1 cellular context compared by ENCODE assay signal in genomic region chr11:57379732-57380131, GRCh38.
TF ChIP-seq lines count a peak whose summit lies in the region.

No MANE protein-coding gene starts in this region.

TF ChIP-seq in K562, 482 proteins besides CTCF, POLR2A, EP300 and RAD21 (continued from another document and continues in another):
- TF ChIP-seq ZNF609 (CRISPR knock-in tag; IDR thresholded peaks at IDR 0.05; ENCODE audit: borderline replicate concordance), result no peak
- TF ChIP-seq ARNT (IDR thresholded peaks at IDR 0.05), result no peak
- no peak for TF ChIP-seq PURB (CRISPR knock-in tag; IDR thresholded peaks at IDR 0.05; ENCODE audit: low read depth)
- TF ChIP-seq HOMEZ (CRISPR knock-in tag; IDR thresholded peaks at IDR 0.05), result no peak
- TF ChIP-seq THRB (CRISPR knock-in tag; conservative IDR thresholded peaks at IDR 0.05), result no peak
- no peak for TF ChIP-seq MGA (IDR thresholded peaks at IDR 0.05)
- peak; percentile 98 for TF ChIP-seq MIER1 (IDR thresholded peaks at IDR 0.05; ENCODE audit: low read depth)
- TF ChIP-seq PYGO2 (tag; IDR thresholded peaks at IDR 0.05), result no peak
- peak; percentile 43; the same call in 1 of the 2 replicates for TF ChIP-seq MXI1 (IDR thresholded peaks at IDR 0.05; ENCODE audit: low read depth, low read length)
- no peak for TF ChIP-seq GTF2A2 (tag; IDR thresholded peaks at IDR 0.05)
- no peak for TF ChIP-seq GTF2E2 (tag; IDR thresholded peaks at IDR 0.05)
- no peak for TF ChIP-seq ZNF551 (CRISPR knock-in tag; IDR thresholded peaks at IDR 0.05)
- no peak for TF ChIP-seq ZNF518B (CRISPR knock-in tag; IDR thresholded peaks at IDR 0.05)
- no peak for TF ChIP-seq CCNT2 (IDR thresholded peaks at IDR 0.05; ENCODE audit: borderline replicate concordance, extremely low read depth, insufficient read length, low read depth, low read length)
- TF ChIP-seq PRMT5 (CRISPR knock-in tag; IDR thresholded peaks at IDR 0.05), result 0 out of 2 replicates have a peak, but pooled peaks have one; percentile 63
- peak; percentile 69; the same call in 1 of the 2 replicates for TF ChIP-seq CREB3 (tag; conservative IDR thresholded peaks at IDR 0.05; ENCODE audit: low read depth)
- no peak for TF ChIP-seq BMI1 (IDR thresholded peaks at IDR 0.05; ENCODE audit: low read length)
- TF ChIP-seq SRSF7 (optimal IDR thresholded peaks at IDR 0.05; ENCODE audit: low read depth, low read length), result no peak
- 0 out of 2 replicates have a peak, but pooled peaks have one; percentile 65 for TF ChIP-seq NR3C1 (CRISPR knock-in tag; IDR thresholded peaks at IDR 0.05)
- no peak for TF ChIP-seq NFE2 (IDR thresholded peaks at IDR 0.05; ENCODE audit: low read depth)
- TF ChIP-seq SMARCB1 (IDR thresholded peaks at IDR 0.05; ENCODE audit: insufficient read length, low read depth), result no peak
- peak; percentile 79 for TF ChIP-seq HDAC2 (IDR thresholded peaks at IDR 0.05)
- TF ChIP-seq ADNP (tag; IDR thresholded peaks at IDR 0.05), result no peak
- no peak for TF ChIP-seq ZNF174 (CRISPR knock-in tag; IDR thresholded peaks at IDR 0.05)
- peak; percentile 53; the same call in 1 of the 2 replicates for TF ChIP-seq ZNF263 (CRISPR knock-in tag; IDR thresholded peaks at IDR 0.05; ENCODE audit: borderline replicate concordance)
- 0 out of 2 replicates have a peak, but pooled peaks have one; percentile 34 for TF ChIP-seq ZNF232 (CRISPR knock-in tag; IDR thresholded peaks at IDR 0.05)
